ENCODE assay signal across 1 cellular context in the genomic region with DNA sequence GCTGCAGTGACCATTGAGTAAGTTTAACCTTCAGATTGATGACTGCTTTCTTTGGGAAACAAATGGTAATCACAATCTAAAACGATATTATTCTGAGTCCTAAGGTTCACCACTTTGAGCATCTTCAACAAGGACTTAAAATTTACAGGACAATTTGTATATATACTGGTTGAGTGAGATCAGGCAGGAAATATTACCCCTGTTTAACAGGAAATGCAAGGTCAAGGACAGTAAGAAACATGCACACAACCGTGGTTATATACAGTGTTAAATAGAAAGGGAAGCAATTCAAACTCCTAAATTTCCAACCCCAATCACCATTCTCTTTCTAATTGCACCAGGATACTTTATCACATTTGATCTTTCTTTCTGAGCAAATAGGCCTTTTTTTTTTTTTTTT.
TF ChIP-seq lines count a peak whose summit lies in the region.

No MANE protein-coding gene starts in this region.

TF ChIP-seq in K562, 482 proteins besides CTCF, POLR2A, EP300 and RAD21 (continued from another document):
- TF ChIP-seq ZNF143 (CRISPR knock-in tag; IDR thresholded peaks at IDR 0.05), result no peak
- no peak for TF ChIP-seq ELF2 (CRISPR knock-in tag; IDR thresholded peaks at IDR 0.05)
